ENCODE assay signal across 35 cellular contexts in the genomic region with DNA sequence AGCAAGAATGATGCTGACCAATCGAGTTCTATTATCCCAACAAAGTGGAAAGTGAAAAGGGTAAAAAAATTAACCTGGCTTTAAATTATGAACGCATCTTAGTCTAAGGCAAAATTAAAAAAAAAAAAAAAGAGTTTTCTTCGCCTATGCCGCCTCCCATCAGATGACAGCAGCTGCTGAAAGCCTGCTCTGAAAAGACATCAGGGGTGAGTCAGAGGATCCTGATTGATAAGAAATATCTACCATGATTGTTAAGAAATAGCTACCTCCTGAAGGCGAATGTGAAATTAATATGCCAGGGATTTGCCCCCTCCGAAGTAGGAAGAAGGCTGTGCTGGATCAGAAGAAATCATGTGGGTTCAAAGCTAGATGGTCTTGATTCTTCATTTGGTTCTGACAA.
"Had no signal": no experiment of that assay in that cellular context is flagged by ENCODE, and none has a peak within 500 bp of the region (broad histone marks: within the 10 kb centered on the region; RNA-seq: fewer than 3 reads in every experiment).

No MANE protein-coding gene starts in this region.

- H3K4me3 ChIP-seq: MG63 had no signal

- H3K27me3 ChIP-seq: MG63 had no signal

- H3K4me2 ChIP-seq: KMS-11 had no signal

- H3K36me3 ChIP-seq: MG63 had no signal

- H3K9me3 ChIP-seq: MG63 had no signal

- H3K9ac ChIP-seq: KMS-11 had no signal

- H3K27ac ChIP-seq: KMS-11 had no signal

- DNase-seq: Karpas-422, Kasumi-1, MG63, MM.1S, NCI-H1048, NCI-H1092, NCI-H1092 treated with DMSO at 0.1 percent for 48 hours, NCI-H1105, NCI-H1105 treated with DMSO at 0.1 percent for 48 hours, NCI-H1417, NCI-H1417 treated with DMSO at 0.1 percent for 48 hours, NCI-H1436, NCI-H1436 treated with DMSO at 0.1 percent for 48 hours, NCI-H146, NCI-H1694, NCI-H1694 treated with DMSO at 0.1 percent for 48 hours, NCI-H187, NCI-H1930, NCI-H2029, NCI-H2029 treated with DMSO at 0.1 percent for 48 hours, NCI-H2081, NCI-H2081 treated with DMSO at 0.1 percent for 48 hours, NCI-H2107, NCI-H2171, NCI-H2171 treated with DMSO at 0.1 percent for 48 hours, NCI-H2227 treated with DMSO at 0.1 percent for 48 hours, NCI-H226, NCI-H345, NCI-H446, NCI-H446 treated with DMSO at 0.1 percent for 48 hours, NCI-H510A, NCI-H510A treated with DMSO at 0.1 percent for 48 hours, NCI-H524, NCI-H524 treated with DMSO at 0.1 percent for 48 hours had no signal
